Comparison of ENCODE assay signal across 23 cellular contexts in genomic region chr3:158407844-158408517, GRCh38.
"Had no signal": no experiment of that assay in that cellular context is flagged by ENCODE, and none has a peak within 500 bp of the region (broad histone marks: within the 10 kb centered on the region; RNA-seq: fewer than 3 reads in every experiment).

No MANE protein-coding gene starts in this region.

- H3K27me3 Mint-ChIP-seq: activated CD4-positive, alpha-beta T cell treated with anti-CD3 and anti-CD28 coated beads, Interleukin-2, amount 10 ng/mL, durations not matched to agents 7 days and 5 days; activated CD8-positive, alpha-beta memory T cell treated with anti-CD3 and anti-CD28 coated beads, Interleukin-2, amount 10 ng/mL, durations not matched to agents 7 days and 5 days; activated CD8-positive, alpha-beta T cell treated with anti-CD3 and anti-CD28 coated beads for 36 hours; activated naive CD8-positive, alpha-beta T cell; central memory CD8-positive, alpha-beta T cell; stimulated activated naive CD8-positive, alpha-beta T cell treated with anti-CD3 and anti-CD28 coated beads, Interleukin-15, Interleukin-2, amounts not matched to agents 100 ng/mL and 50 ng/mL, for 24 hours had no signal

- H3K9me3 Mint-ChIP-seq: central memory CD8-positive, alpha-beta T cell; stimulated activated naive CD8-positive, alpha-beta T cell treated with anti-CD3 and anti-CD28 coated beads, Interleukin-15, Interleukin-2, amounts not matched to agents 100 ng/mL and 50 ng/mL, for 24 hours had no signal

- ATAC-seq: activated CD8-positive, alpha-beta memory T cell treated with anti-CD3 and anti-CD28 coated beads, Interleukin-2, amount 10 ng/mL, durations not matched to agents 7 days and 5 days; activated CD8-positive, alpha-beta T cell treated with anti-CD3 and anti-CD28 coated beads for 36 hours; gastroesophageal sphincter; heart left ventricle; left colon; pancreas; psoas muscle; right cardiac atrium had no signal

- DNase-seq: activated CD4-positive, alpha-beta T cell treated with anti-CD3 and anti-CD28 coated beads, Interleukin-2, amount 10 ng/mL, durations not matched to agents 7 days and 5 days; activated CD8-positive, alpha-beta memory T cell treated with anti-CD3 and anti-CD28 coated beads, Interleukin-2, amount 10 ng/mL, durations not matched to agents 7 days and 5 days; activated CD8-positive, alpha-beta T cell treated with anti-CD3 and anti-CD28 coated beads for 36 hours; activated gamma-delta T cell treated with Interleukin-2 at 50 U/mL for 16 hours; amniotic stem cell; effector memory CD4-positive, alpha-beta T cell; heart left ventricle; left colon; mesenchymal stem cell; nephron progenitor cell; pancreas; psoas muscle; right cardiac atrium; stimulated activated CD4-positive, alpha-beta T cell treated with anti-CD3 and anti-CD28 coated beads, Interleukin-1b, Interleukin-23, amount 100 ng/mL, for 48 hours; substantia nigra; T1000; tibial artery had no signal

- H3K4me3 Mint-ChIP-seq: activated CD4-positive, alpha-beta T cell treated with anti-CD3 and anti-CD28 coated beads, Interleukin-2, amount 10 ng/mL, durations not matched to agents 7 days and 5 days; activated CD8-positive, alpha-beta memory T cell treated with anti-CD3 and anti-CD28 coated beads, Interleukin-2, amount 10 ng/mL, durations not matched to agents 7 days and 5 days; activated CD8-positive, alpha-beta T cell treated with anti-CD3 and anti-CD28 coated beads for 36 hours; activated naive CD8-positive, alpha-beta T cell; central memory CD8-positive, alpha-beta T cell; nephron progenitor cell; stimulated activated naive CD8-positive, alpha-beta T cell treated with anti-CD3 and anti-CD28 coated beads, Interleukin-15, Interleukin-2, amounts not matched to agents 100 ng/mL and 50 ng/mL, for 24 hours; T-helper 1 cell treated with Interleukin-12 subunit alpha and Interleukin-12 subunit beta and Interleukin-4 antibody, amounts not matched to agents 30 μg/mL and 1 μg/mL, for 36 hours had no signal

- H3K4me3 ChIP-seq: breast epithelium, gastroesophageal sphincter, heart left ventricle, pancreas, psoas muscle, tibial artery had no signal

- H3K4me1 Mint-ChIP-seq: activated CD4-positive, alpha-beta T cell treated with anti-CD3 and anti-CD28 coated beads, Interleukin-2, amount 10 ng/mL, durations not matched to agents 7 days and 5 days; activated CD8-positive, alpha-beta memory T cell treated with anti-CD3 and anti-CD28 coated beads, Interleukin-2, amount 10 ng/mL, durations not matched to agents 7 days and 5 days; central memory CD8-positive, alpha-beta T cell; nephron progenitor cell had no signal
